Comparison of ENCODE assay signal across 12 cellular contexts in the genomic region with DNA sequence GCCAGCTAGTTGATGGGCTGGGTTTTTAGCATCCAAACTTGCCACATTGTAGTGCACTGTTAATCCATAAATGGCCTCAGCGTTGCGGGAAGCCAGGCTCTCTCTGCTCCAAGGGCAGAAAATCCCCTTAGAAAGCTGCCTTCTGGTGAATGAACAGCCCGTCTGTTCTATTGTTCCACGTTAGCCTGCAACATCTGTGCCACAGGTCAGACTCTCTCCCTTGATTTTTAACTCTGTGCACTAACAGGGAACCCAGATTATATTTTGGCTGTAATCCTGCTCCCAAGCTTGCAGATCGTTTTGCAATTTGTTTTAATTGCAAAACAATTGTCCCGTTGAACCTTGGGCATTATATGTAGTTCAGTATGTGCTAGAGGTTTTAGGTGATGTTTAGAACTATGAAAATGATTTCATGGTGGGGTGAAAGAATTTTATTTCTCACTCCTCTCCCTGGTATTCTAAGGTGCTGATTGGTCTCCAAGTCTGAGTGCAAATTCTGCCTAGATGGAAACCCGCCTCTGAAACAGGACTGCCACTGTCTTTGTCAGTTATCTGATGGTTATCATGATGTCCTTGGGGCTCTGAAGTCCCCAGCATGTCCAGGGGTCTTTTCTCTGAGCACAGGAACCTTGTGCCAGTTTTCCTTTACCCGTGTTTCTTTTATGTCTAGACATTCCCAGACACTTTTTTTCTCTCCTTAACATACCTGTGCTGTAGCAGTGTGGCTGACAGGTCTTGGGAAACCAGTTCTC.
DNase-seq lines count a peak whose midpoint lies in the region; ATAC-seq and TF ChIP-seq lines count a peak whose summit lies in the region.
"Had no signal": no experiment of that assay in that cellular context is flagged by ENCODE, and none has a peak within 500 bp of the region (broad histone marks: within the 10 kb centered on the region; RNA-seq: fewer than 3 reads in every experiment).

No MANE protein-coding gene starts in this region.

- no peak for ATAC-seq in HG03139 (IDR thresholded peaks at IDR 0.05; ENCODE audit: unreplicated experiment)
- no peak for ATAC-seq in GM18505 (IDR thresholded peaks at IDR 0.05; ENCODE audit: unreplicated experiment)

- H3K4me1 Mint-ChIP-seq in IgD-negative memory B cell = peaks cover 55 to 61% (median 59%) of the 10 kb centered on the region in 3 donors

- 76 to 77% methylated on average over 6 to 7 of the region's 8 CpGs for WGBS in mesodermal cell (ENCODE audit: insufficient coverage in 2 of 2), 2 experiments

- H3K4me3 ChIP-seq in AG10803 (ENCODE audit: low read length) (no peak overlapping the region), brain microvascular endothelial cell (ENCODE audit: low read depth, low read length) (no peak overlapping the region), mesodermal cell (ENCODE audit: extremely low read depth, insufficient read depth, low read length, poor library complexity, severe bottlenecking) (no peak overlapping the region), colonic mucosa (no peak overlapping the region)
- H3K4me3 ChIP-seq: mucosa of descending colon had no signal

- no peaks in the 10 kb centered on the region for H3K27me3 Mint-ChIP-seq in IgD-negative memory B cell

- intact Hi-C loops in colonic mucosa (cut with DNase I) = no loop called here

- H3K4me1 ChIP-seq in mesodermal cell (ENCODE audit: control insufficient read depth, insufficient read depth, low read length, poor library complexity, severe bottlenecking) (peaks cover 53% of the 10 kb centered on the region), colonic mucosa (no peaks in the 10 kb centered on the region)

- in situ Hi-C loops in brain microvascular endothelial cell (cut with HindIII; ENCODE audit: low pct_ligation_motif_present, low sequenced_read_pairs) = no loop called here

- H3K9me3 Mint-ChIP-seq in IgD-negative memory B cell = no peaks in the 10 kb centered on the region

- peak overlapping the region in 1 of 4 donors; percentile 51 for H3K4me3 Mint-ChIP-seq in IgD-negative memory B cell

- peaks cover 6% of the 10 kb centered on the region for H3K36me3 Mint-ChIP-seq in IgD-negative memory B cell

- no peak for TF ChIP-seq CTCF in AG10803 (conservative IDR thresholded peaks at IDR 0.05; ENCODE audit: low read length)
- no peak for TF ChIP-seq CTCF in brain microvascular endothelial cell (IDR thresholded peaks at IDR 0.05; ENCODE audit: low read depth, low read length, missing control alignments)
- no peak for TF ChIP-seq CTCF in colonic mucosa (IDR thresholded peaks at IDR 0.05)

- H3K9me3 ChIP-seq in mesodermal cell (ENCODE audit: control insufficient read depth, low read length) (no peaks in the 10 kb centered on the region), colonic mucosa (no peaks in the 10 kb centered on the region)
- H3K9me3 ChIP-seq: mucosa of descending colon had no signal

- H3K27ac ChIP-seq in brain microvascular endothelial cell = peak overlapping the region; percentile 96
- peak overlapping the region; percentile 47 for H3K27ac ChIP-seq in mesodermal cell (ENCODE audit: low read depth, low read length, severe bottlenecking)
- H3K27ac ChIP-seq in colonic mucosa = no peak overlapping the region

- H3K36me3 ChIP-seq in brain microvascular endothelial cell (replicated peaks) (no peaks in the 10 kb centered on the region), mesodermal cell (ENCODE audit: control insufficient read depth, insufficient read depth, low read length) (peaks cover 17% of the 10 kb centered on the region), colonic mucosa (no peaks in the 10 kb centered on the region)

- H3K27ac Mint-ChIP-seq in IgD-negative memory B cell = peak overlapping the region; percentile 56 to 75 (median 68)

- no peaks in the 10 kb centered on the region for H3K27me3 ChIP-seq in brain microvascular endothelial cell (replicated peaks)
- no peaks in the 10 kb centered on the region for H3K27me3 ChIP-seq in colonic mucosa

- no peak for TF ChIP-seq POLR2A in GM18505 (IDR thresholded peaks at IDR 0.05; ENCODE audit: borderline replicate concordance, extremely low read depth, insufficient read depth, insufficient read length)

- peak; percentile 68 for DNase-seq in AG10803 (ENCODE audit: low read depth)
- DNase-seq in brain microvascular endothelial cell = no peak
- no peak for DNase-seq in kidney tubule cell (ENCODE audit: low spot score)
- no peak for DNase-seq in colonic mucosa
- DNase-seq: C1 segment of cervical spinal cord; mucosa of descending colon; stimulated activated naive CD4-positive, alpha-beta T cell; T-helper 1 cell had no signal

- no peak overlapping the region for H3K9ac ChIP-seq in colonic mucosa (ENCODE audit: low read depth in 2 of 2, low read length in 2 of 2)
